In the genomic region with DNA sequence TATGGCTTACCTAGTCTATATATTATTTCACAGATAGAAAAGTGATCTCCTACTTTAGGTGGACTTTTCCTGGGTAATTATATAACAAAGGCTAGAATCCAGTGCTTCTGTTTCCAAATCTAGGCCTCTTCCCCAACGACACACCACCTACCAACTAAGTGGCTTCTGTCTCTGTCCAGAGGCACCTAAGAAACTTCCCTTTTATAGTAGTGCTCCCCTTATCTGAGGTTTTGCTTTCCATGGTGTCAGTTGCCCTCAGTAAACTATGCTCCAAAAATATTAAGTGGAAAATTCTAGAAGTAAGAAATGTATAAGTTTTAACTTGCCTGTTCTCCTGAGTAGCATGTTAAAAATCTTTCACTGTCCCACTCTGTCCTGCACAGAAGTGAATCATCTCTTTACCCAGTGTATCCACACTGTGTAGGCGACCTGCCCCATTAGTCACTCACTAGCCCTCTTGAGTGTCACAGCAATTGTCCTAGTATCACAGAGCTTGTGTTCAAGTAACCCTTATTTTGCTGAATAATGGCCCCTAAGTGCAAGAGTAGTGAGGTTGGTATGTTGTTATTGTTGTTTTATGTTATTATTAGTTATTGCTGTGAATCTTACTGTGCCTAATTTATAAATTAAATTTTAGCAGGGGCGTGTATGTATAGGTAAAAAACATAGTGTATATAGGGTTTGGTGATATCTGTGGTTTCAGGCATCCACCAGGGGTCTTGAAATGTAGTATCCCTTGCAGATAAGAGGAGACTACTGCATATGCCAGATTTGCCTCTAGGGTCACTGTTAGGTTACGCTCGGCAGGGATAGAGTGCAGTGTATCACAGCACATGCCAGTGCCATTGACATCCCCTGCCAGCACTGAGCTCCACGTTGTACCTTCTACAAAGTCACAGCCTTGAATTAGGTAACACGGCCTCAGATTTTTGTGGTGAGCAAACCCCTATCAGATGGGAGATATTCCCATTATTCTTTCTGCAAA, we compare ENCODE assay signal across 1 cellular context.
TF ChIP-seq lines count a peak whose summit lies in the region.

No MANE protein-coding gene starts in this region.

TF ChIP-seq in K562, 482 proteins besides CTCF, POLR2A, EP300 and RAD21:
- TF ChIP-seq, protein P1, sequence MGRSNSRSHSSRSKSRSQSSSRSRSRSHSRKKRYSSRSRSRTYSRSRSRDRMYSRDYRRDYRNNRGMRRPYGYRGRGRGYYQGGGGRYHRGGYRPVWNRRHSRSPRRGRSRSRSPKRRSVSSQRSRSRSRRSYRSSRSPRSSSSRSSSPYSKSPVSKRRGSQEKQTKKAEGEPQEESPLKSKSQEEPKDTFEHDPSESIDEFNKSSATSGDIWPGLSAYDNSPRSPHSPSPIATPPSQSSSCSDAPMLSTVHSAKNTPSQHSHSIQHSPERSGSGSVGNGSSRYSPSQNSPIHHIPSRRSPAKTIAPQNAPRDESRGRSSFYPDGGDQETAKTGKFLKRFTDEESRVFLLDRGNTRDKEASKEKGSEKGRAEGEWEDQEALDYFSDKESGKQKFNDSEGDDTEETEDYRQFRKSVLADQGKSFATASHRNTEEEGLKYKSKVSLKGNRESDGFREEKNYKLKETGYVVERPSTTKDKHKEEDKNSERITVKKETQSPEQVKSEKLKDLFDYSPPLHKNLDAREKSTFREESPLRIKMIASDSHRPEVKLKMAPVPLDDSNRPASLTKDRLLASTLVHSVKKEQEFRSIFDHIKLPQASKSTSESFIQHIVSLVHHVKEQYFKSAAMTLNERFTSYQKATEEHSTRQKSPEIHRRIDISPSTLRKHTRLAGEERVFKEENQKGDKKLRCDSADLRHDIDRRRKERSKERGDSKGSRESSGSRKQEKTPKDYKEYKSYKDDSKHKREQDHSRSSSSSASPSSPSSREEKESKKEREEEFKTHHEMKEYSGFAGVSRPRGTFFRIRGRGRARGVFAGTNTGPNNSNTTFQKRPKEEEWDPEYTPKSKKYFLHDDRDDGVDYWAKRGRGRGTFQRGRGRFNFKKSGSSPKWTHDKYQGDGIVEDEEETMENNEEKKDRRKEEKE (IDR thresholded peaks at IDR 0.05; ENCODE audit: borderline replicate concordance in 1 of 2, control insufficient read depth in 1 of 2, low read depth in 2 of 2, low read length in 1 of 2): no peak
- peak; percentile 52 for TF ChIP-seq SMARCE1 (IDR thresholded peaks at IDR 0.05)
- TF ChIP-seq ILF3 (IDR thresholded peaks at IDR 0.05; ENCODE audit: borderline replicate concordance): no peak
- peak; percentile 57; the same call in 1 of the 2 replicates for TF ChIP-seq NFE2 (IDR thresholded peaks at IDR 0.05; ENCODE audit: low read depth)
- TF ChIP-seq SMAD4 (CRISPR knock-in tag; conservative IDR thresholded peaks at IDR 0.05): no peak
- peak; percentile 25 for TF ChIP-seq MEIS2 (IDR thresholded peaks at IDR 0.05; ENCODE audit: partially characterized antibody)
- no peak for TF ChIP-seq ZNF75A (CRISPR knock-in tag; IDR thresholded peaks at IDR 0.05)
- TF ChIP-seq ZNF324 (CRISPR knock-in tag; IDR thresholded peaks at IDR 0.05): no peak
- no peak for TF ChIP-seq HMG20B (CRISPR knock-in tag; IDR thresholded peaks at IDR 0.05)
- no peak for TF ChIP-seq ZNF780A (CRISPR knock-in tag; IDR thresholded peaks at IDR 0.05)
- TF ChIP-seq MAFG (tag; conservative IDR thresholded peaks at IDR 0.05): 0 out of 2 replicates have a peak, but pooled peaks have one; percentile 8
- TF ChIP-seq HMBOX1 (IDR thresholded peaks at IDR 0.05): peak; percentile 52
- no peak for TF ChIP-seq E2F3 (CRISPR knock-in tag; IDR thresholded peaks at IDR 0.05)
- TF ChIP-seq FOSL1 (tag; conservative IDR thresholded peaks at IDR 0.05): peak; percentile 78
- TF ChIP-seq TARDBP (IDR thresholded peaks at IDR 0.05): no peak
- TF ChIP-seq, protein P2, sequence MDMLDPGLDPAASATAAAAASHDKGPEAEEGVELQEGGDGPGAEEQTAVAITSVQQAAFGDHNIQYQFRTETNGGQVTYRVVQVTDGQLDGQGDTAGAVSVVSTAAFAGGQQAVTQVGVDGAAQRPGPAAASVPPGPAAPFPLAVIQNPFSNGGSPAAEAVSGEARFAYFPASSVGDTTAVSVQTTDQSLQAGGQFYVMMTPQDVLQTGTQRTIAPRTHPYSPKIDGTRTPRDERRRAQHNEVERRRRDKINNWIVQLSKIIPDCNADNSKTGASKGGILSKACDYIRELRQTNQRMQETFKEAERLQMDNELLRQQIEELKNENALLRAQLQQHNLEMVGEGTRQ (CRISPR knock-in tag; IDR thresholded peaks at IDR 0.05): no peak
- TF ChIP-seq NR3C1 (CRISPR knock-in tag; IDR thresholded peaks at IDR 0.05): no peak
- no peak for TF ChIP-seq HDAC2 (IDR thresholded peaks at IDR 0.05)
- no peak for TF ChIP-seq ZBTB8A (IDR thresholded peaks at IDR 0.05; ENCODE audit: partially characterized antibody)
- TF ChIP-seq SMARCA4 (IDR thresholded peaks at IDR 0.05): 0 out of 2 replicates have a peak, but pooled peaks have one; percentile 20
- TF ChIP-seq HDAC6 (IDR thresholded peaks at IDR 0.05; ENCODE audit: low read depth, low read length): no peak
- TF ChIP-seq COPS2 (conservative IDR thresholded peaks at IDR 0.05): no peak
- no peak for TF ChIP-seq HDAC8 (tag; IDR thresholded peaks at IDR 0.05)
- TF ChIP-seq MBD2 (IDR thresholded peaks at IDR 0.05; ENCODE audit: borderline replicate concordance, low read depth): no peak
- TF ChIP-seq PHF8 (IDR thresholded peaks at IDR 0.05; ENCODE audit: borderline replicate concordance, low read length): no peak
- TF ChIP-seq EGR1 (conservative IDR thresholded peaks at IDR 0.05): peak; percentile 77
- no peak for TF ChIP-seq ADNP (tag; IDR thresholded peaks at IDR 0.05)
- TF ChIP-seq, protein P3, sequence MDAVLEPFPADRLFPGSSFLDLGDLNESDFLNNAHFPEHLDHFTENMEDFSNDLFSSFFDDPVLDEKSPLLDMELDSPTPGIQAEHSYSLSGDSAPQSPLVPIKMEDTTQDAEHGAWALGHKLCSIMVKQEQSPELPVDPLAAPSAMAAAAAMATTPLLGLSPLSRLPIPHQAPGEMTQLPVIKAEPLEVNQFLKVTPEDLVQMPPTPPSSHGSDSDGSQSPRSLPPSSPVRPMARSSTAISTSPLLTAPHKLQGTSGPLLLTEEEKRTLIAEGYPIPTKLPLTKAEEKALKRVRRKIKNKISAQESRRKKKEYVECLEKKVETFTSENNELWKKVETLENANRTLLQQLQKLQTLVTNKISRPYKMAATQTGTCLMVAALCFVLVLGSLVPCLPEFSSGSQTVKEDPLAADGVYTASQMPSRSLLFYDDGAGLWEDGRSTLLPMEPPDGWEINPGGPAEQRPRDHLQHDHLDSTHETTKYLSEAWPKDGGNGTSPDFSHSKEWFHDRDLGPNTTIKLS (IDR thresholded peaks at IDR 0.05; ENCODE audit: borderline replicate concordance, low read depth): no peak
- no peak for TF ChIP-seq RBM25 (IDR thresholded peaks at IDR 0.05; ENCODE audit: low read depth, low read length, severe bottlenecking)
- no peak for TF ChIP-seq NR2C2 (CRISPR knock-in tag; IDR thresholded peaks at IDR 0.05)
- no peak for TF ChIP-seq NR2C2 (tag; IDR thresholded peaks at IDR 0.05)
- TF ChIP-seq ZNF217 (CRISPR knock-in tag; IDR thresholded peaks at IDR 0.05): no peak
- TF ChIP-seq, protein P4, sequence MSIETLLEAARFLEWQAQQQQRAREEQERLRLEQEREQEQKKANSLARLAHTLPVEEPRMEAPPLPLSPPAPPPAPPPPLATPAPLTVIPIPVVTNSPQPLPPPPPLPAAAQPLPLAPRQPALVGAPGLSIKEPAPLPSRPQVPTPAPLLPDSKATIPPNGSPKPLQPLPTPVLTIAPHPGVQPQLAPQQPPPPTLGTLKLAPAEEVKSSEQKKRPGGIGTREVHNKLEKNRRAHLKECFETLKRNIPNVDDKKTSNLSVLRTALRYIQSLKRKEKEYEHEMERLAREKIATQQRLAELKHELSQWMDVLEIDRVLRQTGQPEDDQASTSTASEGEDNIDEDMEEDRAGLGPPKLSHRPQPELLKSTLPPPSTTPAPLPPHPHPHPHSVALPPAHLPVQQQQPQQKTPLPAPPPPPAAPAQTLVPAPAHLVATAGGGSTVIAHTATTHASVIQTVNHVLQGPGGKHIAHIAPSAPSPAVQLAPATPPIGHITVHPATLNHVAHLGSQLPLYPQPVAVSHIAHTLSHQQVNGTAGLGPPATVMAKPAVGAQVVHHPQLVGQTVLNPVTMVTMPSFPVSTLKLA (conservative IDR thresholded peaks at IDR 0.05): no peak
- TF ChIP-seq POU5F1 (IDR thresholded peaks at IDR 0.05; ENCODE audit: borderline replicate concordance, low read depth, low read length, partially characterized antibody): no peak
- TF ChIP-seq SRF (CRISPR knock-in tag; IDR thresholded peaks at IDR 0.05): peak in 1 of 2 experiments; percentile 90; a peak in 2 of 4 replicates
- TF ChIP-seq EHMT2 (IDR thresholded peaks at IDR 0.05): peak; percentile 44; the same call in 1 of the 2 replicates
- no peak for TF ChIP-seq MXI1 (IDR thresholded peaks at IDR 0.05; ENCODE audit: low read depth, low read length)
- TF ChIP-seq ZFP30 (CRISPR knock-in tag; IDR thresholded peaks at IDR 0.05; ENCODE audit: borderline replicate concordance): no peak
- TF ChIP-seq ZBTB7A (IDR thresholded peaks at IDR 0.05; ENCODE audit: borderline replicate concordance, control insufficient read depth, low read depth, low read length): 0 out of 2 replicates have a peak, but pooled peaks have one; percentile 31
- TF ChIP-seq CBFA2T3 (IDR thresholded peaks at IDR 0.05): peak; percentile 25; the same call in 1 of the 2 replicates
- TF ChIP-seq JUND (IDR thresholded peaks at IDR 0.05; ENCODE audit: borderline replicate concordance, low read depth, low read length): no peak
- TF ChIP-seq JUND (tag; IDR thresholded peaks at IDR 0.05; ENCODE audit: borderline replicate concordance, low read depth, low read length): peak; percentile 45; the same call in 2 of the 3 replicates
- 0 out of 2 replicates have a peak, but pooled peaks have one; percentile 7 for TF ChIP-seq CREM (IDR thresholded peaks at IDR 0.05; ENCODE audit: low read depth)
- peak; percentile 54 for TF ChIP-seq DPF2 (IDR thresholded peaks at IDR 0.05)
- TF ChIP-seq, protein P5, sequence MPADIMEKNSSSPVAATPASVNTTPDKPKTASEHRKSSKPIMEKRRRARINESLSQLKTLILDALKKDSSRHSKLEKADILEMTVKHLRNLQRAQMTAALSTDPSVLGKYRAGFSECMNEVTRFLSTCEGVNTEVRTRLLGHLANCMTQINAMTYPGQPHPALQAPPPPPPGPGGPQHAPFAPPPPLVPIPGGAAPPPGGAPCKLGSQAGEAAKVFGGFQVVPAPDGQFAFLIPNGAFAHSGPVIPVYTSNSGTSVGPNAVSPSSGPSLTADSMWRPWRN (IDR thresholded peaks at IDR 0.05; ENCODE audit: low read depth): no peak
- TF ChIP-seq KDM1A (IDR thresholded peaks at IDR 0.05): peak; percentile 13 to 26; a peak in 1 of 4 replicates
- TF ChIP-seq ARID1B (IDR thresholded peaks at IDR 0.05): peak; percentile 25; the same call in 1 of the 2 replicates
- no peak for TF ChIP-seq NFIC (IDR thresholded peaks at IDR 0.05)
- TF ChIP-seq, protein P6, sequence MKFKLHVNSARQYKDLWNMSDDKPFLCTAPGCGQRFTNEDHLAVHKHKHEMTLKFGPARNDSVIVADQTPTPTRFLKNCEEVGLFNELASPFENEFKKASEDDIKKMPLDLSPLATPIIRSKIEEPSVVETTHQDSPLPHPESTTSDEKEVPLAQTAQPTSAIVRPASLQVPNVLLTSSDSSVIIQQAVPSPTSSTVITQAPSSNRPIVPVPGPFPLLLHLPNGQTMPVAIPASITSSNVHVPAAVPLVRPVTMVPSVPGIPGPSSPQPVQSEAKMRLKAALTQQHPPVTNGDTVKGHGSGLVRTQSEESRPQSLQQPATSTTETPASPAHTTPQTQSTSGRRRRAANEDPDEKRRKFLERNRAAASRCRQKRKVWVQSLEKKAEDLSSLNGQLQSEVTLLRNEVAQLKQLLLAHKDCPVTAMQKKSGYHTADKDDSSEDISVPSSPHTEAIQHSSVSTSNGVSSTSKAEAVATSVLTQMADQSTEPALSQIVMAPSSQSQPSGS (CRISPR knock-in tag; IDR thresholded peaks at IDR 0.05): no peak
- TF ChIP-seq SMARCA5 (IDR thresholded peaks at IDR 0.05): no peak
- TF ChIP-seq ZNF232 (CRISPR knock-in tag; IDR thresholded peaks at IDR 0.05): no peak
- TF ChIP-seq ILK (tag; IDR thresholded peaks at IDR 0.05; ENCODE audit: borderline replicate concordance, low read depth): no peak
- peak in 1 of 2 experiments; percentile 22; a peak in 1 of 4 replicates for TF ChIP-seq FOXK2 (conservative IDR thresholded peaks at IDR 0.05 in 1 of 2, IDR thresholded peaks at IDR 0.05 in 1 of 2; ENCODE audit: low read depth in 2 of 2)
